ENCODE assay signal across 1 cellular context in the genomic region with DNA sequence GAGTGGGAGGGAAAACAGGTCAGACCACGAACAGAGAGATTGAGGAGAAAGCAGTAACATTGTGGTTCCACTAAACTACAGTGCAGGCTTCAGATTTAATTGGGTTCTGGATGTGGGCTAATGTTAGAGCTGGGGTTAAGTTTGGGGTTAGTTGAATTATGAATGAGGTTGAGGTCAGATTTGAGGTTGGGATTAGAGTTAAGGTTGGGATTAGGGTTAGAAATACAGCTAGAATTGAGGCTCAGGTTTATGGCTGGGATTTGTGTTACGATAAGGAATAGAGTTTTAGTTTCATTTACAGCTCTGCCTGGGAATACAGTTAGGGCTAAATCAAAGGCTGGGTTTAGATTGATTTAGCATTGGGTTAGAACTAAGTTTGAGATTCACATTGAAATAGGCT.
A peak's percentile ranks its signal among the peaks of the same experiment; 100 is the strongest.
TF ChIP-seq lines count a peak whose summit lies in the region.

No MANE protein-coding gene starts in this region.

TF ChIP-seq in K562, 482 proteins besides CTCF, POLR2A, EP300 and RAD21:
- TF ChIP-seq MAFK (IDR thresholded peaks at IDR 0.05; ENCODE audit: low read length) (no peak), PYGO2 (tag; IDR thresholded peaks at IDR 0.05) (no peak), RCOR1 (IDR thresholded peaks at IDR 0.05; ENCODE audit: borderline replicate concordance in 1 of 2, low read depth in 2 of 2, low read length in 2 of 2) (peak; percentile 53 to 83; a peak in 3 of 4 replicates), HDAC2 (IDR thresholded peaks at IDR 0.05) (peak; percentile 62; the same call in 1 of the 2 replicates), HDAC1 (IDR thresholded peaks at IDR 0.05) (peak in 1 of 2 experiments; percentile 86; a peak in 2 of 4 replicates), ZNF124 (CRISPR knock-in tag; IDR thresholded peaks at IDR 0.05) (no peak), CBFA2T2 (conservative IDR thresholded peaks at IDR 0.05) (no peak), NCOA4 (IDR thresholded peaks at IDR 0.05; ENCODE audit: partially characterized antibody) (no peak), KDM1A (IDR thresholded peaks at IDR 0.05) (peak; percentile 97 to 98), PTRF (tag; IDR thresholded peaks at IDR 0.05) (no peak), NELFE (IDR thresholded peaks at IDR 0.05; ENCODE audit: insufficient read depth, insufficient read length) (no peak)
- TF ChIP-seq, protein P1, sequence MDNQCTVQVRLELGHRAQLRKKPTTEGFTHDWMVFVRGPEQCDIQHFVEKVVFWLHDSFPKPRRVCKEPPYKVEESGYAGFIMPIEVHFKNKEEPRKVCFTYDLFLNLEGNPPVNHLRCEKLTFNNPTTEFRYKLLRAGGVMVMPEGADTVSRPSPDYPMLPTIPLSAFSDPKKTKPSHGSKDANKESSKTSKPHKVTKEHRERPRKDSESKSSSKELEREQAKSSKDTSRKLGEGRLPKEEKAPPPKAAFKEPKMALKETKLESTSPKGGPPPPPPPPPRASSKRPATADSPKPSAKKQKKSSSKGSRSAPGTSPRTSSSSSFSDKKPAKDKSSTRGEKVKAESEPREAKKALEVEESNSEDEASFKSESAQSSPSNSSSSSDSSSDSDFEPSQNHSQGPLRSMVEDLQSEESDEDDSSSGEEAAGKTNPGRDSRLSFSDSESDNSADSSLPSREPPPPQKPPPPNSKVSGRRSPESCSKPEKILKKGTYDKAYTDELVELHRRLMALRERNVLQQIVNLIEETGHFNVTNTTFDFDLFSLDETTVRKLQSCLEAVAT (IDR thresholded peaks at IDR 0.05): 0 out of 4 replicates have a peak, but pooled peaks of 1 of the 2 experiments have one; percentile 43
- TF ChIP-seq, protein P2, sequence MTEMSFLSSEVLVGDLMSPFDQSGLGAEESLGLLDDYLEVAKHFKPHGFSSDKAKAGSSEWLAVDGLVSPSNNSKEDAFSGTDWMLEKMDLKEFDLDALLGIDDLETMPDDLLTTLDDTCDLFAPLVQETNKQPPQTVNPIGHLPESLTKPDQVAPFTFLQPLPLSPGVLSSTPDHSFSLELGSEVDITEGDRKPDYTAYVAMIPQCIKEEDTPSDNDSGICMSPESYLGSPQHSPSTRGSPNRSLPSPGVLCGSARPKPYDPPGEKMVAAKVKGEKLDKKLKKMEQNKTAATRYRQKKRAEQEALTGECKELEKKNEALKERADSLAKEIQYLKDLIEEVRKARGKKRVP (CRISPR knock-in tag; IDR thresholded peaks at IDR 0.05): no peak
- TF ChIP-seq, protein P3, sequence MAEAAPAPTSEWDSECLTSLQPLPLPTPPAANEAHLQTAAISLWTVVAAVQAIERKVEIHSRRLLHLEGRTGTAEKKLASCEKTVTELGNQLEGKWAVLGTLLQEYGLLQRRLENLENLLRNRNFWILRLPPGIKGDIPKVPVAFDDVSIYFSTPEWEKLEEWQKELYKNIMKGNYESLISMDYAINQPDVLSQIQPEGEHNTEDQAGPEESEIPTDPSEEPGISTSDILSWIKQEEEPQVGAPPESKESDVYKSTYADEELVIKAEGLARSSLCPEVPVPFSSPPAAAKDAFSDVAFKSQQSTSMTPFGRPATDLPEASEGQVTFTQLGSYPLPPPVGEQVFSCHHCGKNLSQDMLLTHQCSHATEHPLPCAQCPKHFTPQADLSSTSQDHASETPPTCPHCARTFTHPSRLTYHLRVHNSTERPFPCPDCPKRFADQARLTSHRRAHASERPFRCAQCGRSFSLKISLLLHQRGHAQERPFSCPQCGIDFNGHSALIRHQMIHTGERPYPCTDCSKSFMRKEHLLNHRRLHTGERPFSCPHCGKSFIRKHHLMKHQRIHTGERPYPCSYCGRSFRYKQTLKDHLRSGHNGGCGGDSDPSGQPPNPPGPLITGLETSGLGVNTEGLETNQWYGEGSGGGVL (CRISPR knock-in tag; IDR thresholded peaks at IDR 0.05): no peak
- TF ChIP-seq, protein P4, sequence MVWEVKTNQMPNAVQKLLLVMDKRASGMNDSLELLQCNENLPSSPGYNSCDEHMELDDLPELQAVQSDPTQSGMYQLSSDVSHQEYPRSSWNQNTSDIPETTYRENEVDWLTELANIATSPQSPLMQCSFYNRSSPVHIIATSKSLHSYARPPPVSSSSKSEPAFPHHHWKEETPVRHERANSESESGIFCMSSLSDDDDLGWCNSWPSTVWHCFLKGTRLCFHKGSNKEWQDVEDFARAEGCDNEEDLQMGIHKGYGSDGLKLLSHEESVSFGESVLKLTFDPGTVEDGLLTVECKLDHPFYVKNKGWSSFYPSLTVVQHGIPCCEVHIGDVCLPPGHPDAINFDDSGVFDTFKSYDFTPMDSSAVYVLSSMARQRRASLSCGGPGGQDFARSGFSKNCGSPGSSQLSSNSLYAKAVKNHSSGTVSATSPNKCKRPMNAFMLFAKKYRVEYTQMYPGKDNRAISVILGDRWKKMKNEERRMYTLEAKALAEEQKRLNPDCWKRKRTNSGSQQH (CRISPR knock-in tag; IDR thresholded peaks at IDR 0.05): no peak
